ENCODE assay signal across 15 cellular contexts in genomic region chr15:93706476-93706875, GRCh38.
DNase-seq lines count a peak whose midpoint lies in the region; ATAC-seq and TF ChIP-seq lines count a peak whose summit lies in the region.
"Had no signal": no experiment of that assay in that cellular context is flagged by ENCODE, and none has a peak within 500 bp of the region (broad histone marks: within the 10 kb centered on the region; RNA-seq: fewer than 3 reads in every experiment).

No MANE protein-coding gene starts in this region.

- H2AFZ ChIP-seq in DND-41 (ENCODE audit: low read depth, low read length), result no peak overlapping the region

- no peak overlapping the region for H3K4me3 ChIP-seq in DND-41 (ENCODE audit: low read depth in 1 of 2, low read length in 2 of 2)
- H3K4me3 ChIP-seq in testis, result no peak overlapping the region
- no peak overlapping the region for H3K4me3 ChIP-seq in heart left ventricle
- H3K4me3 ChIP-seq: BLaER1, GM12878 had no signal

- intact Hi-C loops in testis (cut with DNase I; ENCODE audit: low total_unique reads), result no loop called here
- intact Hi-C loops in heart left ventricle (cut with DNase I), result no loop called here

- H4K20me1 ChIP-seq in DND-41 (ENCODE audit: insufficient read depth, low read length), result no peaks in the 10 kb centered on the region
- H4K20me1 ChIP-seq: BLaER1 had no signal

- peaks cover 51% of the 10 kb centered on the region for H3K4me1 ChIP-seq in DND-41 (ENCODE audit: insufficient read depth, low read length)
- H3K4me1 ChIP-seq in testis, result no peaks in the 10 kb centered on the region
- no peaks in the 10 kb centered on the region for H3K4me1 ChIP-seq in heart left ventricle
- H3K4me1 ChIP-seq: BLaER1 had no signal

- no peak overlapping the region for H3K4me2 ChIP-seq in DND-41 (ENCODE audit: insufficient read depth, low read length)
- H3K4me2 ChIP-seq: BLaER1 had no signal

- TF ChIP-seq POLR2A in testis (IDR thresholded peaks at IDR 0.05) (no peak), heart left ventricle (IDR thresholded peaks at IDR 0.05) (no peak), GM18505 (IDR thresholded peaks at IDR 0.05; ENCODE audit: borderline replicate concordance, extremely low read depth, insufficient read depth, insufficient read length) (no peak)

- H3K36me3 ChIP-seq in DND-41 (ENCODE audit: insufficient read depth, low read length) (no peaks in the 10 kb centered on the region), testis (ENCODE audit: low read depth, missing control alignments) (no peaks in the 10 kb centered on the region), heart left ventricle (no peaks in the 10 kb centered on the region)
- H3K36me3 ChIP-seq: BLaER1 had no signal

- H3K9me3 ChIP-seq in DND-41 (ENCODE audit: insufficient read depth, low read length, severe bottlenecking), result no peaks in the 10 kb centered on the region
- H3K9me3 ChIP-seq in testis, result no peaks in the 10 kb centered on the region
- no peaks in the 10 kb centered on the region for H3K9me3 ChIP-seq in heart left ventricle
- H3K9me3 ChIP-seq: BLaER1 had no signal

- 0 out of 2 replicates have a peak overlapping the region, but pooled peaks have one; percentile 17 for H3K9ac ChIP-seq in DND-41 (ENCODE audit: low read depth, low read length)
- H3K9ac ChIP-seq: BLaER1 had no signal

- WGBS in testis, 2 donors, result 61 to 63% methylated on average over 6 of the region's 6 CpGs
- 56 to 72% (median 66%) methylated on average over 6 of the region's 6 CpGs for WGBS in heart left ventricle, 4 donors

- H3K79me2 ChIP-seq in DND-41 (ENCODE audit: insufficient read depth, low read length), result no peaks in the 10 kb centered on the region

- ATAC-seq in DND-41 (ENCODE audit: insufficient read depth, low read depth), result no peak
- ATAC-seq in omental fat pad (ENCODE audit: low FRiP score), result peak; percentile 52
- no peak for ATAC-seq in esophagus mucosa
- ATAC-seq in heart left ventricle, result no peak
- ATAC-seq in GM18505 (IDR thresholded peaks at IDR 0.05; ENCODE audit: unreplicated experiment), result no peak
- ATAC-seq: GM12878 had no signal

- H3K27ac ChIP-seq in DND-41 (ENCODE audit: low read length), result 0 out of 2 replicates have a peak overlapping the region, but pooled peaks have one; percentile 27
- no peak overlapping the region for H3K27ac ChIP-seq in testis
- no peak overlapping the region for H3K27ac ChIP-seq in heart left ventricle
- H3K27ac ChIP-seq: BLaER1 had no signal

- DNase-seq in DND-41 (no peak), left kidney (ENCODE audit: low read depth, low spot score) (peak; percentile 15), omental fat pad (ENCODE audit: low spot score) (no peak), testis (peak; percentile 19), heart left ventricle (no peak)
- DNase-seq: 8988T; CD4-positive, alpha-beta memory T cell; DMS153; DMS79; GF-D8; H9 had no signal

- TF ChIP-seq CTCF in DND-41 (IDR thresholded peaks at IDR 0.05; ENCODE audit: borderline replicate concordance, extremely low read depth, low read length, poor library complexity, severe bottlenecking) (no peak), omental fat pad (IDR thresholded peaks at IDR 0.05) (no peak), testis (IDR thresholded peaks at IDR 0.05) (no peak), heart left ventricle (IDR thresholded peaks at IDR 0.05) (no peak)

- no peaks in the 10 kb centered on the region for H3K27me3 ChIP-seq in DND-41 (ENCODE audit: insufficient read depth, low read length, poor library complexity)
- H3K27me3 ChIP-seq in testis, result no peaks in the 10 kb centered on the region
- no peaks in the 10 kb centered on the region for H3K27me3 ChIP-seq in heart left ventricle
- H3K27me3 ChIP-seq: BLaER1 had no signal

Comparison
In these comparisons a context has a peak if more than half of its experiments do, and no peak if none do; other contexts are left out.
1. DNase-seq: peak in left kidney (single experiment) and testis (single experiment); none in DND-41 (single experiment), omental fat pad (single experiment) and heart left ventricle (0 of 5).